1 cellular context compared by ENCODE assay signal in the genomic region with DNA sequence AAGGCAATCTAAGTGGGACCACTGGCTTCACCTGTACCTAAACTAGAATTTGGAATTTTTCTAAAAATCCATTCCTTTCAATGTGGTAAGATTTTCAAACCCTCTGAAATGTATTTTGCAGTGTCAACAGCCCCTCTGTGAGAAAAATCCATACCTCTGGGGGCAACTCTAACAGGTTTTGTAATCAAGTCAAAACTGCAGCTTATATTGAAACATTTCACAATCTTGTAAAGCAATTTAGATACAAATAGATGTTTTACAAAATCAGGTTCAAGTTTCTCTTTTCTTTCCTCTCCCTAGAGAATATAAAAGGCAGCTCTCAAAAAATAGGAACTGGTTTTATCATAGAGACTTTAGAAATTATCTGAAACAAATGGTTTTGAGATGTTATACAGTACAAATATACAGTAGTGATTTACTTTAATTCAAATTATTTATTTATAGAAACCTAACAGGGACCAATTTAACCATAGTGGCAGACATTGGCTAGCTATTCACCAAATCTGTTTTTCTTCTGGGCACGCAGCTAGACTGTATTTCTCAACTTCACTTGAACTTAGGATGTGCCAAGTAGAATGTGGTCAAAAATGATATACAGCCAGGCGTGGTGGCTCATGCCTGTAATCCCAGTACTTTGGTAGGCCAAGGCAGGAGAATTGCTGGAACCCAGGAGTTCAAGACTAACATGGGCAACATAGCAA.
TF ChIP-seq lines count a peak whose summit lies in the region.

No MANE protein-coding gene starts in this region.

TF ChIP-seq in SK-N-SH, 30 proteins besides CTCF, POLR2A, EP300 and RAD21:
- TF ChIP-seq MXI1 (IDR thresholded peaks at IDR 0.05; ENCODE audit: low read depth, low read length) (no peak), EZH2phosphoT487 (IDR thresholded peaks at IDR 0.05; ENCODE audit: borderline replicate concordance, low read depth) (no peak), YY1 (IDR thresholded peaks at IDR 0.05; ENCODE audit: low read depth) (no peak), GABPA (IDR thresholded peaks at IDR 0.05; ENCODE audit: low read depth) (no peak), RXRA (IDR thresholded peaks at IDR 0.05; ENCODE audit: borderline replicate concordance, low read depth) (no peak), NRF1 (IDR thresholded peaks at IDR 0.05; ENCODE audit: low read depth, low read length) (no peak), RCOR1 (IDR thresholded peaks at IDR 0.05; ENCODE audit: low read length) (no peak), IRF3 (IDR thresholded peaks at IDR 0.05; ENCODE audit: low read depth, low read length) (no peak), TCF12 (IDR thresholded peaks at IDR 0.05) (no peak), NFIC (IDR thresholded peaks at IDR 0.05; ENCODE audit: borderline replicate concordance) (no peak), MEF2A (IDR thresholded peaks at IDR 0.05; ENCODE audit: borderline replicate concordance, low read depth) (no peak), GATA2 (CRISPR knock-in tag; IDR thresholded peaks at IDR 0.05) (no peak), FOXM1 (IDR thresholded peaks at IDR 0.05; ENCODE audit: low read depth) (no peak), SIN3A (IDR thresholded peaks at IDR 0.05; ENCODE audit: borderline replicate concordance, low read depth, low read length) (no peak), TEAD4 (IDR thresholded peaks at IDR 0.05; ENCODE audit: borderline replicate concordance, insufficient read depth) (no peak)
- TF ChIP-seq, protein P1, sequence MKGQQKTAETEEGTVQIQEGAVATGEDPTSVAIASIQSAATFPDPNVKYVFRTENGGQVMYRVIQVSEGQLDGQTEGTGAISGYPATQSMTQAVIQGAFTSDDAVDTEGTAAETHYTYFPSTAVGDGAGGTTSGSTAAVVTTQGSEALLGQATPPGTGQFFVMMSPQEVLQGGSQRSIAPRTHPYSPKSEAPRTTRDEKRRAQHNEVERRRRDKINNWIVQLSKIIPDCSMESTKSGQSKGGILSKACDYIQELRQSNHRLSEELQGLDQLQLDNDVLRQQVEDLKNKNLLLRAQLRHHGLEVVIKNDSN (IDR thresholded peaks at IDR 0.05; ENCODE audit: borderline replicate concordance, low read depth): no peak
- TF ChIP-seq, protein P2, sequence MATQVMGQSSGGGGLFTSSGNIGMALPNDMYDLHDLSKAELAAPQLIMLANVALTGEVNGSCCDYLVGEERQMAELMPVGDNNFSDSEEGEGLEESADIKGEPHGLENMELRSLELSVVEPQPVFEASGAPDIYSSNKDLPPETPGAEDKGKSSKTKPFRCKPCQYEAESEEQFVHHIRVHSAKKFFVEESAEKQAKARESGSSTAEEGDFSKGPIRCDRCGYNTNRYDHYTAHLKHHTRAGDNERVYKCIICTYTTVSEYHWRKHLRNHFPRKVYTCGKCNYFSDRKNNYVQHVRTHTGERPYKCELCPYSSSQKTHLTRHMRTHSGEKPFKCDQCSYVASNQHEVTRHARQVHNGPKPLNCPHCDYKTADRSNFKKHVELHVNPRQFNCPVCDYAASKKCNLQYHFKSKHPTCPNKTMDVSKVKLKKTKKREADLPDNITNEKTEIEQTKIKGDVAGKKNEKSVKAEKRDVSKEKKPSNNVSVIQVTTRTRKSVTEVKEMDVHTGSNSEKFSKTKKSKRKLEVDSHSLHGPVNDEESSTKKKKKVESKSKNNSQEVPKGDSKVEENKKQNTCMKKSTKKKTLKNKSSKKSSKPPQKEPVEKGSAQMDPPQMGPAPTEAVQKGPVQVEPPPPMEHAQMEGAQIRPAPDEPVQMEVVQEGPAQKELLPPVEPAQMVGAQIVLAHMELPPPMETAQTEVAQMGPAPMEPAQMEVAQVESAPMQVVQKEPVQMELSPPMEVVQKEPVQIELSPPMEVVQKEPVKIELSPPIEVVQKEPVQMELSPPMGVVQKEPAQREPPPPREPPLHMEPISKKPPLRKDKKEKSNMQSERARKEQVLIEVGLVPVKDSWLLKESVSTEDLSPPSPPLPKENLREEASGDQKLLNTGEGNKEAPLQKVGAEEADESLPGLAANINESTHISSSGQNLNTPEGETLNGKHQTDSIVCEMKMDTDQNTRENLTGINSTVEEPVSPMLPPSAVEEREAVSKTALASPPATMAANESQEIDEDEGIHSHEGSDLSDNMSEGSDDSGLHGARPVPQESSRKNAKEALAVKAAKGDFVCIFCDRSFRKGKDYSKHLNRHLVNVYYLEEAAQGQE (IDR thresholded peaks at IDR 0.05; ENCODE audit: low read depth, low read length): no peak
- TF ChIP-seq, protein P3, sequence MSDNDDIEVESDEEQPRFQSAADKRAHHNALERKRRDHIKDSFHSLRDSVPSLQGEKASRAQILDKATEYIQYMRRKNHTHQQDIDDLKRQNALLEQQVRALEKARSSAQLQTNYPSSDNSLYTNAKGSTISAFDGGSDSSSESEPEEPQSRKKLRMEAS (IDR thresholded peaks at IDR 0.05; ENCODE audit: low read depth): no peak
